Comparison of ENCODE assay signal across 10 cellular contexts in genomic region chr12:56677680-56678079, GRCh38. TPM values are rescaled to one million over a fixed set of nuclear protein-coding genes. Genes with fewer than 3 reads are reported as not detected.
DNase-seq lines count a peak whose midpoint lies in the region; ATAC-seq and TF ChIP-seq lines count a peak whose summit lies in the region.
"Had no signal": no experiment of that assay in that cellular context is flagged by ENCODE, and none has a peak within 500 bp of the region (broad histone marks: within the 10 kb centered on the region; RNA-seq: fewer than 3 reads in every experiment).

No MANE protein-coding gene starts in this region.

- H3K27me3 Mint-ChIP-seq in CD4-positive, CD25-positive, alpha-beta regulatory T cell = no peaks in the 10 kb centered on the region
- no peaks in the 10 kb centered on the region for H3K27me3 Mint-ChIP-seq in central memory CD8-positive, alpha-beta T cell

- peak overlapping the region; percentile 43 for H3K4me3 ChIP-seq in CD4-positive, CD25-positive, alpha-beta regulatory T cell (ENCODE audit: low read depth, low read length)
- no peak overlapping the region for H3K4me3 ChIP-seq in left ventricle myocardium inferior
- H3K4me3 ChIP-seq: thoracic aorta had no signal

- peaks cover 15% of the 10 kb centered on the region for H3K36me3 Mint-ChIP-seq in CD4-positive, CD25-positive, alpha-beta regulatory T cell
- peaks cover 49% of the 10 kb centered on the region for H3K36me3 Mint-ChIP-seq in central memory CD8-positive, alpha-beta T cell (ENCODE audit: insufficient read depth)

- peak overlapping the region; percentile 25 for H3K27ac ChIP-seq in CD4-positive, CD25-positive, alpha-beta regulatory T cell (ENCODE audit: insufficient read depth, low read length, poor library complexity, severe bottlenecking)
- H3K27ac ChIP-seq in left ventricle myocardium inferior (replicated peaks) = no peak overlapping the region
- H3K27ac ChIP-seq: thoracic aorta had no signal

- DNase-seq in CD4-positive, CD25-positive, alpha-beta regulatory T cell = no peak
- DNase-seq in central memory CD8-positive, alpha-beta T cell (ENCODE audit: low spot score in 2 of 2) = no peak
- DNase-seq in SKM-1 (lab: John Stamatoyannopoulos, UW; ENCODE audit: unreplicated experiment) (no peak), left ventricle myocardium inferior (no peak), GOT3 (lab: John Stamatoyannopoulos, UW) (no peak), midbrain (lab: John Stamatoyannopoulos, UW) (no peak)
- DNase-seq: NCI-H1436 had no signal

- peaks cover 76% of the 10 kb centered on the region for H3K4me1 ChIP-seq in CD4-positive, CD25-positive, alpha-beta regulatory T cell (ENCODE audit: control insufficient read depth, insufficient read depth, low read length, poor library complexity, severe bottlenecking)
- peaks cover 93% of the 10 kb centered on the region for H3K4me1 ChIP-seq in left ventricle myocardium inferior

- peak overlapping the region; percentile 14 to 58 (median 36) for H3K27ac Mint-ChIP-seq in CD4-positive, CD25-positive, alpha-beta regulatory T cell
- peak overlapping the region; percentile 51 for H3K27ac Mint-ChIP-seq in central memory CD8-positive, alpha-beta T cell (ENCODE audit: low read depth)

- intact Hi-C loops in left ventricle myocardium inferior (cut with micrococcal nuclease) = no loop called here

- TF ChIP-seq CTCF in left ventricle myocardium inferior (IDR thresholded peaks at IDR 0.05; ENCODE audit: borderline replicate concordance) = no peak

- no peaks in the 10 kb centered on the region for H3K9me3 Mint-ChIP-seq in CD4-positive, CD25-positive, alpha-beta regulatory T cell
- no peaks in the 10 kb centered on the region for H3K9me3 Mint-ChIP-seq in central memory CD8-positive, alpha-beta T cell

- peak overlapping the region in 2 of 4 donors; percentile 46 to 64 for H3K4me3 Mint-ChIP-seq in CD4-positive, CD25-positive, alpha-beta regulatory T cell
- H3K4me3 Mint-ChIP-seq in central memory CD8-positive, alpha-beta T cell = no peak overlapping the region

- H3K27me3 ChIP-seq in CD4-positive, CD25-positive, alpha-beta regulatory T cell (ENCODE audit: control insufficient read depth, insufficient read depth, low read length) = no peaks in the 10 kb centered on the region
- no peaks in the 10 kb centered on the region for H3K27me3 ChIP-seq in left ventricle myocardium inferior (ENCODE audit: low read depth)

- ATAC-seq in CD4-positive, CD25-positive, alpha-beta regulatory T cell (ENCODE audit: low read depth in 2 of 2) = peak in 1 of 2 donors; percentile 22
- ATAC-seq in GM19455 (IDR thresholded peaks at IDR 0.05; ENCODE audit: unreplicated experiment) (peak; percentile 67), HG03342 (IDR thresholded peaks at IDR 0.05; ENCODE audit: unreplicated experiment) (peak; percentile 51)
- ATAC-seq in central memory CD8-positive, alpha-beta T cell (replicated peaks; ENCODE audit: extremely low read depth, poor library complexity, severe bottlenecking) = peak; percentile 26

- no peaks in the 10 kb centered on the region for H3K9me3 ChIP-seq in CD4-positive, CD25-positive, alpha-beta regulatory T cell (ENCODE audit: control insufficient read depth in 2 of 2, low read length in 2 of 2)
- H3K9me3 ChIP-seq in left ventricle myocardium inferior (replicated peaks) = no peaks in the 10 kb centered on the region
- H3K9me3 ChIP-seq: thoracic aorta had no signal

- H3K4me1 Mint-ChIP-seq in CD4-positive, CD25-positive, alpha-beta regulatory T cell = peaks cover 18 to 86% (median 54%) of the 10 kb centered on the region in 4 donors
- H3K4me1 Mint-ChIP-seq in central memory CD8-positive, alpha-beta T cell = peaks cover 54% of the 10 kb centered on the region

- peaks cover 22% of the 10 kb centered on the region for H3K36me3 ChIP-seq in CD4-positive, CD25-positive, alpha-beta regulatory T cell (ENCODE audit: control insufficient read depth, insufficient read depth, low read length)
- peaks cover 12% of the 10 kb centered on the region for H3K36me3 ChIP-seq in left ventricle myocardium inferior

RNA-seq across cellular contexts. Expression of gene PTGES3, which starts 10.4 kb away (rescaled TPM):
- total RNA-seq in CD4-positive, CD25-positive, alpha-beta regulatory T cell = 128 TPM
- 100 to 1,000 TPM; 276 to 321 (median 303) TPM for polyA plus RNA-seq in CD4-positive, CD25-positive, alpha-beta regulatory T cell
- total RNA-seq in left ventricle myocardium inferior = 136 TPM

RNA-seq across cellular contexts. Expression of gene ATP5F1B, which starts 31.9 kb away (rescaled TPM):
- 277 TPM for total RNA-seq in CD4-positive, CD25-positive, alpha-beta regulatory T cell
- polyA plus RNA-seq in CD4-positive, CD25-positive, alpha-beta regulatory T cell = 1,000 to 10,000 TPM in 1 of 4 donors, 100 to 1,000 TPM in 3; 781 to 1,082 (median 867) TPM
- 3,068 TPM for total RNA-seq in left ventricle myocardium inferior

RNA-seq across cellular contexts. Expression of gene NACA, which starts 47.4 kb away (rescaled TPM):
- 920 TPM for total RNA-seq in CD4-positive, CD25-positive, alpha-beta regulatory T cell
- polyA plus RNA-seq in CD4-positive, CD25-positive, alpha-beta regulatory T cell = 1,000 to 10,000 TPM; 1,082 to 1,280 (median 1,145) TPM
- 477 TPM for total RNA-seq in left ventricle myocardium inferior

RNA-seq across cellular contexts. Expression of gene BAZ2A, which starts 47.6 kb away (rescaled TPM):
- 237 TPM for total RNA-seq in CD4-positive, CD25-positive, alpha-beta regulatory T cell
- 10 to 100 TPM; 22.2 to 30.2 (median 22.6) TPM for polyA plus RNA-seq in CD4-positive, CD25-positive, alpha-beta regulatory T cell
- total RNA-seq in left ventricle myocardium inferior = 39.1 TPM

Comparison
In these comparisons a context has a peak if more than half of its experiments do, and no peak if none do; other contexts are left out.
1. RNA of gene ATP5F1B, which starts 31.9 kb away (total RNA-seq): 3,068 TPM in left ventricle myocardium inferior (single experiment); 277 TPM in CD4-positive, CD25-positive, alpha-beta regulatory T cell (single experiment); every median in the first group is over 10 times any median in the second.